1 cellular context compared by ENCODE assay signal in the genomic region with DNA sequence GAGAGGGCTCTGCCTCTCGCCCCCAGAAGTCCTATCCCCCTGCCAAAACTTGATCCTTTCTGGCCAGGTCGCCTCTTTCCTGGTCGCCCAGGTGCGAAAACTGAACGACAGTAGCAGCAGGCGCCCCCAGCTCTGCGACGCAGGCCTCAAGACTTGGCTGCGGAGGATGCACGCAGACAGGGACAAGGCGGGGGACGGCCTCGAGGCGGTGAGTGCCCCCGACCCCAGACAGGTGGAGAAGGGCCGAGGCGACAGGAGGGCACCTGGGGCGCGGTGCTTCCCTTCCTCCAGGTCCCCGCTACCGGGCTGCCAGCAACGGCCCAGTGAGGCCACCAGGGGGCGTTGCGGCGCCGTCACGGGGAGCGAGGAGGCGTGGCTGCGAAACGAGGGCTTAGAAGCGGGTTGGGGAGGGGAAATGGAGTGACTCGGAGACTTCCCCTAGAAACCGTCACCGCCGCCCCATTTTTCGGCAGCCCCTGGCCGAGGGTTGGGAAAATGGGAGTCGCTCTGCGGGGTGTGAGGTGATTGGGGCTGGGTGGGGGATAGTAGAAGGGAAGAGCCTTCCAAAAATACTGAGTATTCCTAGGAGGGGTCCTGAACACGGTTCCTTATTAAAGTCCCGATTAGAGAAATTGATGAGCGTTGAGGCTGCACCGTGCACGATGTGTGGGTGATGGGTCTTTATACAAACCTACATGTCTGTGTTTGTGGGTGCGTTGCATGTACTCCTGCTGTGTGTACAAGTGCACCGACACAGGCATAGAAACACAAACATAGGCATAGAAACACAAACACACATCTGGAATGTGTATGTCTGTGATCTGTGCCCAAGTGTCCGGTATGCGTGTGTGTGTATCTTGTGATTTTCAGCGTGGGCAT.
A peak's percentile ranks its signal among the peaks of the same experiment; 100 is the strongest.
TF ChIP-seq lines count a peak whose summit lies in the region.

No MANE protein-coding gene starts in this region.

TF ChIP-seq in HepG2, 621 proteins besides CTCF, POLR2A, EP300 and RAD21 (continued from another document and continues in another):
- TF ChIP-seq, protein P1, sequence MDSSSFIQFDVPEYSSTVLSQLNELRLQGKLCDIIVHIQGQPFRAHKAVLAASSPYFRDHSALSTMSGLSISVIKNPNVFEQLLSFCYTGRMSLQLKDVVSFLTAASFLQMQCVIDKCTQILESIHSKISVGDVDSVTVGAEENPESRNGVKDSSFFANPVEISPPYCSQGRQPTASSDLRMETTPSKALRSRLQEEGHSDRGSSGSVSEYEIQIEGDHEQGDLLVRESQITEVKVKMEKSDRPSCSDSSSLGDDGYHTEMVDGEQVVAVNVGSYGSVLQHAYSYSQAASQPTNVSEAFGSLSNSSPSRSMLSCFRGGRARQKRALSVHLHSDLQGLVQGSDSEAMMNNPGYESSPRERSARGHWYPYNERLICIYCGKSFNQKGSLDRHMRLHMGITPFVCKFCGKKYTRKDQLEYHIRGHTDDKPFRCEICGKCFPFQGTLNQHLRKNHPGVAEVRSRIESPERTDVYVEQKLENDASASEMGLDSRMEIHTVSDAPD (CRISPR knock-in tag; IDR thresholded peaks at IDR 0.05), result no peak
- TF ChIP-seq TSC22D2 (CRISPR knock-in tag; IDR thresholded peaks at IDR 0.05; ENCODE audit: borderline replicate concordance) (peak; percentile 94; the same call in 1 of the 2 replicates), ZNF549 (CRISPR knock-in tag; IDR thresholded peaks at IDR 0.05) (no peak), ZMYM4 (CRISPR knock-in tag; IDR thresholded peaks at IDR 0.05) (peak; percentile 82), ZNF138 (CRISPR knock-in tag; IDR thresholded peaks at IDR 0.05; ENCODE audit: low read depth) (no peak), CCAR2 (optimal IDR thresholded peaks at IDR 0.05; ENCODE audit: low read depth, low read length) (no peak), ARNTL (CRISPR knock-in tag; IDR thresholded peaks at IDR 0.05) (peak; percentile 81), ZNF766 (CRISPR knock-in tag; IDR thresholded peaks at IDR 0.05; ENCODE audit: borderline replicate concordance) (0 out of 2 replicates have a peak, but pooled peaks have one; percentile 46), RBM22 (optimal IDR thresholded peaks at IDR 0.05; ENCODE audit: low read length) (no peak), ZNF678 (CRISPR knock-in tag; IDR thresholded peaks at IDR 0.05) (peak; percentile 88; the same call in 1 of the 2 replicates), ZNF383 (CRISPR knock-in tag; IDR thresholded peaks at IDR 0.05; ENCODE audit: borderline replicate concordance) (peak; percentile 92; the same call in 1 of the 2 replicates), ZBTB38 (CRISPR knock-in tag; IDR thresholded peaks at IDR 0.05) (peak; percentile 87), SRF (IDR thresholded peaks at IDR 0.05; ENCODE audit: low read depth, low read length) (0 out of 2 replicates have a peak, but pooled peaks have one; percentile 5), ZNF768 (CRISPR knock-in tag; IDR thresholded peaks at IDR 0.05) (peak; percentile 85), NR3C1 (CRISPR knock-in tag; IDR thresholded peaks at IDR 0.05) (no peak), BCL6 (CRISPR knock-in tag; IDR thresholded peaks at IDR 0.05) (peak; percentile 57), HDAC2 (CRISPR knock-in tag; IDR thresholded peaks at IDR 0.05) (0 out of 2 replicates have a peak, but pooled peaks have one; percentile 55), ZNF232 (CRISPR knock-in tag; IDR thresholded peaks at IDR 0.05; ENCODE audit: borderline replicate concordance) (no peak), ZNF34 (CRISPR knock-in tag; IDR thresholded peaks at IDR 0.05; ENCODE audit: borderline replicate concordance) (0 out of 2 replicates have a peak, but pooled peaks have one; percentile 77), KMT2A (CRISPR knock-in tag; IDR thresholded peaks at IDR 0.05) (no peak), HOXA3 (CRISPR knock-in tag; IDR thresholded peaks at IDR 0.05) (peak; percentile 56; the same call in 1 of the 2 replicates), ZNF33A (CRISPR knock-in tag; IDR thresholded peaks at IDR 0.05; ENCODE audit: borderline replicate concordance) (no peak), RFXANK (CRISPR knock-in tag; IDR thresholded peaks at IDR 0.05) (no peak), ZNF563 (CRISPR knock-in tag; IDR thresholded peaks at IDR 0.05) (no peak; the same call in 1 of the 2 replicates), KAT8 (CRISPR knock-in tag; IDR thresholded peaks at IDR 0.05) (peak; percentile 54; the same call in 1 of the 2 replicates), RARA (CRISPR knock-in tag; IDR thresholded peaks at IDR 0.05) (0 out of 2 replicates have a peak, but pooled peaks have one; percentile 13), MXD4 (CRISPR knock-in tag; IDR thresholded peaks at IDR 0.05) (peak; percentile 84), ZNF234 (CRISPR knock-in tag; conservative IDR thresholded peaks at IDR 0.05) (no peak), ZNF143 (CRISPR knock-in tag; IDR thresholded peaks at IDR 0.05) (no peak), ZNF367 (CRISPR knock-in tag; IDR thresholded peaks at IDR 0.05; ENCODE audit: borderline replicate concordance) (no peak)
- TF ChIP-seq, protein P2, sequence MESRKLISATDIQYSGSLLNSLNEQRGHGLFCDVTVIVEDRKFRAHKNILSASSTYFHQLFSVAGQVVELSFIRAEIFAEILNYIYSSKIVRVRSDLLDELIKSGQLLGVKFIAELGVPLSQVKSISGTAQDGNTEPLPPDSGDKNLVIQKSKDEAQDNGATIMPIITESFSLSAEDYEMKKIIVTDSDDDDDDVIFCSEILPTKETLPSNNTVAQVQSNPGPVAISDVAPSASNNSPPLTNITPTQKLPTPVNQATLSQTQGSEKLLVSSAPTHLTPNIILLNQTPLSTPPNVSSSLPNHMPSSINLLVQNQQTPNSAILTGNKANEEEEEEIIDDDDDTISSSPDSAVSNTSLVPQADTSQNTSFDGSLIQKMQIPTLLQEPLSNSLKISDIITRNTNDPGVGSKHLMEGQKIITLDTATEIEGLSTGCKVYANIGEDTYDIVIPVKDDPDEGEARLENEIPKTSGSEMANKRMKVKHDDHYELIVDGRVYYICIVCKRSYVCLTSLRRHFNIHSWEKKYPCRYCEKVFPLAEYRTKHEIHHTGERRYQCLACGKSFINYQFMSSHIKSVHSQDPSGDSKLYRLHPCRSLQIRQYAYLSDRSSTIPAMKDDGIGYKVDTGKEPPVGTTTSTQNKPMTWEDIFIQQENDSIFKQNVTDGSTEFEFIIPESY (CRISPR knock-in tag; IDR thresholded peaks at IDR 0.05), result peak; percentile 42; the same call in 1 of the 2 replicates
- TF ChIP-seq, protein P3, sequence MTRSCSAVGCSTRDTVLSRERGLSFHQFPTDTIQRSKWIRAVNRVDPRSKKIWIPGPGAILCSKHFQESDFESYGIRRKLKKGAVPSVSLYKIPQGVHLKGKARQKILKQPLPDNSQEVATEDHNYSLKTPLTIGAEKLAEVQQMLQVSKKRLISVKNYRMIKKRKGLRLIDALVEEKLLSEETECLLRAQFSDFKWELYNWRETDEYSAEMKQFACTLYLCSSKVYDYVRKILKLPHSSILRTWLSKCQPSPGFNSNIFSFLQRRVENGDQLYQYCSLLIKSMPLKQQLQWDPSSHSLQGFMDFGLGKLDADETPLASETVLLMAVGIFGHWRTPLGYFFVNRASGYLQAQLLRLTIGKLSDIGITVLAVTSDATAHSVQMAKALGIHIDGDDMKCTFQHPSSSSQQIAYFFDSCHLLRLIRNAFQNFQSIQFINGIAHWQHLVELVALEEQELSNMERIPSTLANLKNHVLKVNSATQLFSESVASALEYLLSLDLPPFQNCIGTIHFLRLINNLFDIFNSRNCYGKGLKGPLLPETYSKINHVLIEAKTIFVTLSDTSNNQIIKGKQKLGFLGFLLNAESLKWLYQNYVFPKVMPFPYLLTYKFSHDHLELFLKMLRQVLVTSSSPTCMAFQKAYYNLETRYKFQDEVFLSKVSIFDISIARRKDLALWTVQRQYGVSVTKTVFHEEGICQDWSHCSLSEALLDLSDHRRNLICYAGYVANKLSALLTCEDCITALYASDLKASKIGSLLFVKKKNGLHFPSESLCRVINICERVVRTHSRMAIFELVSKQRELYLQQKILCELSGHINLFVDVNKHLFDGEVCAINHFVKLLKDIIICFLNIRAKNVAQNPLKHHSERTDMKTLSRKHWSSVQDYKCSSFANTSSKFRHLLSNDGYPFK (CRISPR knock-in tag; IDR thresholded peaks at IDR 0.05; ENCODE audit: borderline replicate concordance), result peak; percentile 39; the same call in 1 of the 2 replicates
- TF ChIP-seq, protein P4, sequence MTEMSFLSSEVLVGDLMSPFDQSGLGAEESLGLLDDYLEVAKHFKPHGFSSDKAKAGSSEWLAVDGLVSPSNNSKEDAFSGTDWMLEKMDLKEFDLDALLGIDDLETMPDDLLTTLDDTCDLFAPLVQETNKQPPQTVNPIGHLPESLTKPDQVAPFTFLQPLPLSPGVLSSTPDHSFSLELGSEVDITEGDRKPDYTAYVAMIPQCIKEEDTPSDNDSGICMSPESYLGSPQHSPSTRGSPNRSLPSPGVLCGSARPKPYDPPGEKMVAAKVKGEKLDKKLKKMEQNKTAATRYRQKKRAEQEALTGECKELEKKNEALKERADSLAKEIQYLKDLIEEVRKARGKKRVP (CRISPR knock-in tag; IDR thresholded peaks at IDR 0.05), result no peak
- TF ChIP-seq, protein P5, sequence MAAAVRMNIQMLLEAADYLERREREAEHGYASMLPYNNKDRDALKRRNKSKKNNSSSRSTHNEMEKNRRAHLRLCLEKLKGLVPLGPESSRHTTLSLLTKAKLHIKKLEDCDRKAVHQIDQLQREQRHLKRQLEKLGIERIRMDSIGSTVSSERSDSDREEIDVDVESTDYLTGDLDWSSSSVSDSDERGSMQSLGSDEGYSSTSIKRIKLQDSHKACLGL (CRISPR knock-in tag; IDR thresholded peaks at IDR 0.05), result no peak
- TF ChIP-seq, protein P6, sequence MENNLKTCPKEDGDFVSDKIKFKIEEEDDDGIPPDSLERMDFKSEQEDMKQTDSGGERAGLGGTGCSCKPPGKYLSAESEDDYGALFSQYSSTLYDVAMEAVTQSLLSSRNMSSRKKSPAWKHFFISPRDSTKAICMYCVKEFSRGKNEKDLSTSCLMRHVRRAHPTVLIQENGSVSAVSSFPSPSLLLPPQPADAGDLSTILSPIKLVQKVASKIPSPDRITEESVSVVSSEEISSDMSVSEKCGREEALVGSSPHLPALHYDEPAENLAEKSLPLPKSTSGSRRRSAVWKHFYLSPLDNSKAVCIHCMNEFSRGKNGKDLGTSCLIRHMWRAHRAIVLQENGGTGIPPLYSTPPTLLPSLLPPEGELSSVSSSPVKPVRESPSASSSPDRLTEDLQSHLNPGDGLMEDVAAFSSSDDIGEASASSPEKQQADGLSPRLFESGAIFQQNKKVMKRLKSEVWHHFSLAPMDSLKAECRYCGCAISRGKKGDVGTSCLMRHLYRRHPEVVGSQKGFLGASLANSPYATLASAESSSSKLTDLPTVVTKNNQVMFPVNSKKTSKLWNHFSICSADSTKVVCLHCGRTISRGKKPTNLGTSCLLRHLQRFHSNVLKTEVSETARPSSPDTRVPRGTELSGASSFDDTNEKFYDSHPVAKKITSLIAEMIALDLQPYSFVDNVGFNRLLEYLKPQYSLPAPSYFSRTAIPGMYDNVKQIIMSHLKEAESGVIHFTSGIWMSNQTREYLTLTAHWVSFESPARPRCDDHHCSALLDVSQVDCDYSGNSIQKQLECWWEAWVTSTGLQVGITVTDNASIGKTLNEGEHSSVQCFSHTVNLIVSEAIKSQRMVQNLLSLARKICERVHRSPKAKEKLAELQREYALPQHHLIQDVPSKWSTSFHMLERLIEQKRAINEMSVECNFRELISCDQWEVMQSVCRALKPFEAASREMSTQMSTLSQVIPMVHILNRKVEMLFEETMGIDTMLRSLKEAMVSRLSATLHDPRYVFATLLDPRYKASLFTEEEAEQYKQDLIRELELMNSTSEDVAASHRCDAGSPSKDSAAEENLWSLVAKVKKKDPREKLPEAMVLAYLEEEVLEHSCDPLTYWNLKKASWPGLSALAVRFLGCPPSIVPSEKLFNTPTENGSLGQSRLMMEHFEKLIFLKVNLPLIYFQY (CRISPR knock-in tag; IDR thresholded peaks at IDR 0.05; ENCODE audit: borderline replicate concordance), result peak; percentile 50; the same call in 1 of the 2 replicates
- TF ChIP-seq, protein P7, sequence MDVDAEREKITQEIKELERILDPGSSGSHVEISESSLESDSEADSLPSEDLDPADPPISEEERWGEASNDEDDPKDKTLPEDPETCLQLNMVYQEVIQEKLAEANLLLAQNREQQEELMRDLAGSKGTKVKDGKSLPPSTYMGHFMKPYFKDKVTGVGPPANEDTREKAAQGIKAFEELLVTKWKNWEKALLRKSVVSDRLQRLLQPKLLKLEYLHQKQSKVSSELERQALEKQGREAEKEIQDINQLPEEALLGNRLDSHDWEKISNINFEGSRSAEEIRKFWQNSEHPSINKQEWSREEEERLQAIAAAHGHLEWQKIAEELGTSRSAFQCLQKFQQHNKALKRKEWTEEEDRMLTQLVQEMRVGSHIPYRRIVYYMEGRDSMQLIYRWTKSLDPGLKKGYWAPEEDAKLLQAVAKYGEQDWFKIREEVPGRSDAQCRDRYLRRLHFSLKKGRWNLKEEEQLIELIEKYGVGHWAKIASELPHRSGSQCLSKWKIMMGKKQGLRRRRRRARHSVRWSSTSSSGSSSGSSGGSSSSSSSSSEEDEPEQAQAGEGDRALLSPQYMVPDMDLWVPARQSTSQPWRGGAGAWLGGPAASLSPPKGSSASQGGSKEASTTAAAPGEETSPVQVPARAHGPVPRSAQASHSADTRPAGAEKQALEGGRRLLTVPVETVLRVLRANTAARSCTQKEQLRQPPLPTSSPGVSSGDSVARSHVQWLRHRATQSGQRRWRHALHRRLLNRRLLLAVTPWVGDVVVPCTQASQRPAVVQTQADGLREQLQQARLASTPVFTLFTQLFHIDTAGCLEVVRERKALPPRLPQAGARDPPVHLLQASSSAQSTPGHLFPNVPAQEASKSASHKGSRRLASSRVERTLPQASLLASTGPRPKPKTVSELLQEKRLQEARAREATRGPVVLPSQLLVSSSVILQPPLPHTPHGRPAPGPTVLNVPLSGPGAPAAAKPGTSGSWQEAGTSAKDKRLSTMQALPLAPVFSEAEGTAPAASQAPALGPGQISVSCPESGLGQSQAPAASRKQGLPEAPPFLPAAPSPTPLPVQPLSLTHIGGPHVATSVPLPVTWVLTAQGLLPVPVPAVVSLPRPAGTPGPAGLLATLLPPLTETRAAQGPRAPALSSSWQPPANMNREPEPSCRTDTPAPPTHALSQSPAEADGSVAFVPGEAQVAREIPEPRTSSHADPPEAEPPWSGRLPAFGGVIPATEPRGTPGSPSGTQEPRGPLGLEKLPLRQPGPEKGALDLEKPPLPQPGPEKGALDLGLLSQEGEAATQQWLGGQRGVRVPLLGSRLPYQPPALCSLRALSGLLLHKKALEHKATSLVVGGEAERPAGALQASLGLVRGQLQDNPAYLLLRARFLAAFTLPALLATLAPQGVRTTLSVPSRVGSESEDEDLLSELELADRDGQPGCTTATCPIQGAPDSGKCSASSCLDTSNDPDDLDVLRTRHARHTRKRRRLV (CRISPR knock-in tag; IDR thresholded peaks at IDR 0.05), result no peak
- TF ChIP-seq, protein P8, sequence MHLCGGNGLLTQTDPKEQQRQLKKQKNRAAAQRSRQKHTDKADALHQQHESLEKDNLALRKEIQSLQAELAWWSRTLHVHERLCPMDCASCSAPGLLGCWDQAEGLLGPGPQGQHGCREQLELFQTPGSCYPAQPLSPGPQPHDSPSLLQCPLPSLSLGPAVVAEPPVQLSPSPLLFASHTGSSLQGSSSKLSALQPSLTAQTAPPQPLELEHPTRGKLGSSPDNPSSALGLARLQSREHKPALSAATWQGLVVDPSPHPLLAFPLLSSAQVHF (CRISPR knock-in tag; IDR thresholded peaks at IDR 0.05), result no peak
- TF ChIP-seq, protein P9, sequence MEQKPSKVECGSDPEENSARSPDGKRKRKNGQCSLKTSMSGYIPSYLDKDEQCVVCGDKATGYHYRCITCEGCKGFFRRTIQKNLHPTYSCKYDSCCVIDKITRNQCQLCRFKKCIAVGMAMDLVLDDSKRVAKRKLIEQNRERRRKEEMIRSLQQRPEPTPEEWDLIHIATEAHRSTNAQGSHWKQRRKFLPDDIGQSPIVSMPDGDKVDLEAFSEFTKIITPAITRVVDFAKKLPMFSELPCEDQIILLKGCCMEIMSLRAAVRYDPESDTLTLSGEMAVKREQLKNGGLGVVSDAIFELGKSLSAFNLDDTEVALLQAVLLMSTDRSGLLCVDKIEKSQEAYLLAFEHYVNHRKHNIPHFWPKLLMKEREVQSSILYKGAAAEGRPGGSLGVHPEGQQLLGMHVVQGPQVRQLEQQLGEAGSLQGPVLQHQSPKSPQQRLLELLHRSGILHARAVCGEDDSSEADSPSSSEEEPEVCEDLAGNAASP (CRISPR knock-in tag; IDR thresholded peaks at IDR 0.05; ENCODE audit: borderline replicate concordance), result peak; percentile 77
